Comparison of ENCODE assay signal across 2 cellular contexts in genomic region chr15:100878601-100879000, GRCh38.
TF ChIP-seq lines count a peak whose summit lies in the region.

No MANE protein-coding gene starts in this region.

TF ChIP-seq in A549, 52 proteins besides CTCF, POLR2A, EP300 and RAD21:
- no peak for TF ChIP-seq CHD4 (IDR thresholded peaks at IDR 0.05; ENCODE audit: borderline replicate concordance)
- TF ChIP-seq EHF (CRISPR knock-in tag; IDR thresholded peaks at IDR 0.05) = no peak
- no peak for TF ChIP-seq BCL3 (IDR thresholded peaks at IDR 0.05)
- TF ChIP-seq REST (IDR thresholded peaks at IDR 0.05) = no peak
- no peak for TF ChIP-seq HEYL (CRISPR knock-in tag; IDR thresholded peaks at IDR 0.05)
- no peak for TF ChIP-seq CBX2 (IDR thresholded peaks at IDR 0.05; ENCODE audit: borderline replicate concordance, low read depth)
- TF ChIP-seq EHMT2 (IDR thresholded peaks at IDR 0.05; ENCODE audit: low read depth) = no peak
- no peak for TF ChIP-seq ESRRA (IDR thresholded peaks at IDR 0.05; ENCODE audit: borderline replicate concordance, low read length)
- no peak for TF ChIP-seq MAX (IDR thresholded peaks at IDR 0.05)

TF ChIP-seq in HCT116, 20 proteins besides CTCF, POLR2A, EP300 and RAD21:
- TF ChIP-seq ATF3 (IDR thresholded peaks at IDR 0.05) = no peak
- no peak for TF ChIP-seq ZFX (IDR thresholded peaks at IDR 0.05)
- no peak for TF ChIP-seq ZBTB33 (IDR thresholded peaks at IDR 0.05; ENCODE audit: extremely low read depth, insufficient replicate concordance, low read length)
- no peak for TF ChIP-seq CEBPB (IDR thresholded peaks at IDR 0.05; ENCODE audit: low read depth)
- no peak for TF ChIP-seq CBX3 (IDR thresholded peaks at IDR 0.05; ENCODE audit: low read depth)
- TF ChIP-seq FOSL1 (IDR thresholded peaks at IDR 0.05; ENCODE audit: low read depth) = no peak
- TF ChIP-seq SP1 (IDR thresholded peaks at IDR 0.05; ENCODE audit: low read depth) = no peak
- no peak for TF ChIP-seq EZH2phosphoT487 (IDR thresholded peaks at IDR 0.05; ENCODE audit: borderline replicate concordance)
- TF ChIP-seq EZH2 (IDR thresholded peaks at IDR 0.05) = no peak
- TF ChIP-seq ZNF274 (IDR thresholded peaks at IDR 0.05; ENCODE audit: low read depth, low read length) = no peak
- no peak for TF ChIP-seq TCF7L2 (IDR thresholded peaks at IDR 0.05; ENCODE audit: borderline replicate concordance, extremely low read depth, insufficient read depth, insufficient read length)
- no peak for TF ChIP-seq SIN3A (IDR thresholded peaks at IDR 0.05; ENCODE audit: low read depth)
- TF ChIP-seq JUND (IDR thresholded peaks at IDR 0.05) = no peak
